Comparison of ENCODE assay signal across 20 cellular contexts in genomic region chr5:112794410-112794809, GRCh38. TPM values are rescaled to one million over a fixed set of nuclear protein-coding genes. Genes with fewer than 3 reads are reported as not detected.
A peak's percentile ranks its signal among the peaks of the same experiment; 100 is the strongest.
DNase-seq lines count a peak whose midpoint lies in the region; ATAC-seq, FAIRE-seq and TF ChIP-seq lines count a peak whose summit lies in the region.
"Had no signal": no experiment of that assay in that cellular context is flagged by ENCODE, and none has a peak within 500 bp of the region (broad histone marks: within the 10 kb centered on the region; RNA-seq: fewer than 3 reads in every experiment).

No MANE protein-coding gene starts in this region.

- no peaks in the 10 kb centered on the region for H3K9me3 ChIP-seq in IMR-90 (ENCODE audit: control insufficient read depth, insufficient read depth, low read length)
- no peaks in the 10 kb centered on the region for H3K9me3 ChIP-seq in H1 (ENCODE audit: insufficient read depth in 2 of 2, low read depth in 1 of 2, low read length in 1 of 2)
- H3K9me3 ChIP-seq in right cardiac atrium (ENCODE audit: control insufficient read depth, low read length): no peaks in the 10 kb centered on the region
- H3K9me3 ChIP-seq: MG63, Peyer's patch had no signal

- H2AFZ ChIP-seq in IMR-90 (replicated peaks; ENCODE audit: low read length, poor library complexity): no peak overlapping the region
- no peak overlapping the region for H2AFZ ChIP-seq in H1 (ENCODE audit: low read length)

- no peak for TF ChIP-seq POLR2A in IMR-90 (IDR thresholded peaks at IDR 0.05; ENCODE audit: low read depth, low read length)
- TF ChIP-seq POLR2A in H1 (IDR thresholded peaks at IDR 0.05; ENCODE audit: control extremely low read depth in 1 of 2, low read depth in 2 of 2, low read length in 2 of 2): no peak

- H3K4ac ChIP-seq in IMR-90 (ENCODE audit: low read depth, low read length) (no peak overlapping the region), H1 (replicated peaks; ENCODE audit: insufficient read length, low read depth, low read length) (peak overlapping the region; percentile 47)

- no peak overlapping the region for H3K4me3 Mint-ChIP-seq in stimulated activated memory B cell treated with anti-CD40 and anti-IgM and Interleukin-4, amounts not matched to agents 10 μg/mL and 1 μg/mL and 100 μg/mL, for 72 hours

- H3K27me3 Mint-ChIP-seq in stimulated activated memory B cell treated with anti-CD40 and anti-IgM and Interleukin-4, amounts not matched to agents 10 μg/mL and 1 μg/mL and 100 μg/mL, for 72 hours: no peaks in the 10 kb centered on the region

- H3K23ac ChIP-seq in IMR-90 (ENCODE audit: low read depth, low read length) (no peak overlapping the region), H1 (ENCODE audit: insufficient read length) (no peak overlapping the region)

- H4K8ac ChIP-seq in IMR-90 (ENCODE audit: low read depth in 2 of 2, low read length in 2 of 2) (no peak overlapping the region), H1 (ENCODE audit: extremely low read depth, insufficient read depth, low read length) (no peak overlapping the region)

- H3K56ac ChIP-seq in IMR-90 (ENCODE audit: extremely low read depth, insufficient read depth, low read length) (no peak overlapping the region), H1 (replicated peaks; ENCODE audit: insufficient read length, low read depth, low read length) (no peak overlapping the region)

- H3K9ac ChIP-seq in IMR-90 (ENCODE audit: low read depth, low read length) (no peak overlapping the region), H1 (replicated peaks in 1 of 4; ENCODE audit: extremely low read depth in 1 of 4, low read depth in 3 of 4, low read length in 3 of 4) (no peak overlapping the region)
- H3K9ac ChIP-seq: KMS-11 had no signal

- in situ Hi-C loops in IMR-90 (cut with MboI; ENCODE audit: low sequenced_read_pairs): no loop called here

- no TSS peak for BruUV-seq in IMR-90 (replicated peaks; lab: Mats Ljungman, UMichigan)

- H3K4me2 ChIP-seq in IMR-90 (ENCODE audit: low read depth, low read length) (no peak overlapping the region), H1 (ENCODE audit: insufficient read depth in 1 of 2, low read depth in 2 of 2, low read length in 2 of 2) (no peak overlapping the region)
- H3K4me2 ChIP-seq: KMS-11 had no signal

- H2BK5ac ChIP-seq in IMR-90 (ENCODE audit: low read depth, low read length, poor library complexity, severe bottlenecking) (no peak overlapping the region), H1 (ENCODE audit: low read depth, low read length) (peak overlapping the region; percentile 87)

- H3K27ac Mint-ChIP-seq in stimulated activated memory B cell treated with anti-CD40 and anti-IgM and Interleukin-4, amounts not matched to agents 10 μg/mL and 1 μg/mL and 100 μg/mL, for 72 hours: peak overlapping the region; percentile 64

- WGBS in IMR-90 (ENCODE audit: extremely low coverage in 2 of 2, insufficient read length in 1 of 2), 2 experiments: 89% methylated on average over 3 of the region's 4 CpGs; no CpG with 5 or more reads in 1 of the 2 experiments
- WGBS in H1 (ENCODE audit: extremely low coverage in 1 of 2, insufficient coverage in 1 of 2, insufficient read length in 1 of 2, insufficient replicate concordance in 2 of 2, low coverage in 1 of 2, low lambda C conversion rate in 2 of 2, missing lambda C conversion rate in 1 of 2), 2 experiments: 94% methylated on average over 4 of the region's 4 CpGs; no CpG with 5 or more reads in 1 of the 2 experiments
- WGBS in right cardiac atrium: 71% methylated on average over 4 of the region's 4 CpGs

- H4K5ac ChIP-seq in IMR-90 (ENCODE audit: low read depth, low read length) (no peak overlapping the region), H1 (ENCODE audit: insufficient read length, low read depth, low read length) (peak overlapping the region; percentile 3)

- H2BK15ac ChIP-seq in IMR-90 (ENCODE audit: low read depth, low read length) (no peak overlapping the region), H1 (ENCODE audit: low read length) (no peak overlapping the region)

- H3K18ac ChIP-seq in IMR-90 (ENCODE audit: low read depth, low read length): no peak overlapping the region
- peak overlapping the region; percentile 17; the same call in 1 of the 2 replicates for H3K18ac ChIP-seq in H1 (ENCODE audit: extremely low read depth, low read length)

- dilution Hi-C loops in IMR-90 (cut with HindIII; ENCODE audit: low sequenced_read_pairs, unreplicated experiment): no loop called here

- H2BK12ac ChIP-seq in H1 (ENCODE audit: low read depth, low read length): peak overlapping the region; percentile 86

- H3K36me3 Mint-ChIP-seq in stimulated activated memory B cell treated with anti-CD40 and anti-IgM and Interleukin-4, amounts not matched to agents 10 μg/mL and 1 μg/mL and 100 μg/mL, for 72 hours: peaks cover 36% of the 10 kb centered on the region

- H3K79me1 ChIP-seq in IMR-90 (ENCODE audit: low read depth in 1 of 2, low read length in 2 of 2) (peaks cover 3 to 4% of the 10 kb centered on the region in 2 experiments; a peak in 3 of 4 replicates), H1 (ENCODE audit: low read depth, low read length) (no peaks in the 10 kb centered on the region)

- peaks cover 29% of the 10 kb centered on the region for H3K4me1 Mint-ChIP-seq in stimulated activated memory B cell treated with anti-CD40 and anti-IgM and Interleukin-4, amounts not matched to agents 10 μg/mL and 1 μg/mL and 100 μg/mL, for 72 hours

- ATAC-seq in IMR-90 (ENCODE audit: low read depth) (no peak), right cardiac atrium (peak; percentile 81 to 89), HG02885 (IDR thresholded peaks at IDR 0.05; ENCODE audit: poor library complexity, unreplicated experiment) (no peak), HG03108 (IDR thresholded peaks at IDR 0.05; ENCODE audit: unreplicated experiment) (no peak), esophagus mucosa (no peak)
- ATAC-seq in stimulated activated memory B cell treated with anti-CD40 and anti-IgM and Interleukin-4, amounts not matched to agents 10 μg/mL and 1 μg/mL and 100 μg/mL, for 72 hours: no peak

- H3K23me2 ChIP-seq in H1 (ENCODE audit: low read depth, low read length): no peaks in the 10 kb centered on the region

- TF ChIP-seq RAD21 in IMR-90 (IDR thresholded peaks at IDR 0.05; ENCODE audit: low read length) (no peak), H1 (IDR thresholded peaks at IDR 0.05 in 1 of 2, conservative IDR thresholded peaks at IDR 0.05 in 1 of 2; ENCODE audit: low read depth in 2 of 2, low read length in 2 of 2) (no peak)

- DNase-seq in IMR-90 (no peak), H1 (ENCODE audit: low read depth in 1 of 2, low spot score in 2 of 2) (no peak), right cardiac atrium (peak; percentile 18 to 61 (median 56)), GM19240 (ENCODE audit: insufficient read length, low spot score) (no peak)
- DNase-seq: DMS 273 treated with DMSO at 0.1 percent for 48 hours, EL, HCEC 1CT, MG63, NCI-H1092 treated with DMSO at 0.1 percent for 48 hours, NCI-H1694 treated with DMSO at 0.1 percent for 48 hours, NCI-H446, NCI-H774, Peyer's patch, SHP77 treated with DMSO at 0.1 percent for 48 hours had no signal

- no peak overlapping the region for H3K27ac ChIP-seq in IMR-90 (ENCODE audit: insufficient read depth, low read length)
- H3K27ac ChIP-seq in H1 (ENCODE audit: low read depth, low read length): peak overlapping the region; percentile 53; the same call in 1 of the 2 replicates
- H3K27ac ChIP-seq in right cardiac atrium (ENCODE audit: low read length): peak overlapping the region; percentile 37
- H3K27ac ChIP-seq: HL-60, KMS-11, Peyer's patch had no signal

- H3K14ac ChIP-seq in IMR-90 (replicated peaks; ENCODE audit: low read depth, low read length) (no peak overlapping the region), H1 (ENCODE audit: insufficient read length) (no peak overlapping the region)

- H3K4me3 ChIP-seq in IMR-90 (ENCODE audit: insufficient read depth, low read depth, low read length): no peak overlapping the region
- H3K4me3 ChIP-seq in H1 (ENCODE audit: extremely low read depth in 1 of 4, insufficient read depth in 2 of 4, low read depth in 3 of 4, low read length in 4 of 4): no peak overlapping the region
- no peak overlapping the region for H3K4me3 ChIP-seq in right cardiac atrium (ENCODE audit: low read length)
- H3K4me3 ChIP-seq: MG63, Peyer's patch had no signal

- POLR2A ChIA-PET in IMR-90 (lab: Charles Lee; ENCODE audit: unreplicated experiment): no interaction called here
- POLR2A ChIA-PET in H1 (lab: Charles Lee; ENCODE audit: partially characterized antibody): no interaction called here

- no peak overlapping the region for H4K91ac ChIP-seq in IMR-90 (ENCODE audit: insufficient read depth, low read depth, low read length)
- peak overlapping the region; percentile 98 for H4K91ac ChIP-seq in H1 (replicated peaks; ENCODE audit: insufficient read length, low read length)

- no peak for TF ChIP-seq EP300 in H1 (IDR thresholded peaks at IDR 0.05; ENCODE audit: borderline replicate concordance in 1 of 2, low read depth in 2 of 2, low read length in 2 of 2)

- no peaks in the 10 kb centered on the region; the same call in 1 of the 2 replicates for H3K9me1 ChIP-seq in IMR-90 (ENCODE audit: insufficient read depth, low read length)

- H2AK5ac ChIP-seq in IMR-90 (ENCODE audit: low read depth, low read length) (peak overlapping the region; percentile 14; the same call in 1 of the 2 replicates), H1 (ENCODE audit: low read depth, low read length) (peak overlapping the region; percentile 84)

- H2BK20ac ChIP-seq in IMR-90 (ENCODE audit: low read depth, low read length): no peak overlapping the region
- H2BK20ac ChIP-seq in H1 (ENCODE audit: low read length): peak overlapping the region; percentile 27

- no peaks in the 10 kb centered on the region for H3K79me2 ChIP-seq in H1 (ENCODE audit: control insufficient read depth in 1 of 2, insufficient read depth in 2 of 2, low read length in 2 of 2)

- intact Hi-C loops in IMR-90 (cut with micrococcal nuclease) (no loop called here), right cardiac atrium (cut with DNase I) (no loop called here)

- FAIRE-seq in H1 (lab: Jason Lieb, UNC): no peak

- H3K4me1 ChIP-seq in IMR-90 (ENCODE audit: control insufficient read depth, insufficient read depth, low read length) (peaks cover 1% of the 10 kb centered on the region; the same call in 1 of the 2 replicates), H1 (replicated peaks in 1 of 4; ENCODE audit: control insufficient read depth in 3 of 4, insufficient read depth in 4 of 4, low read length in 3 of 4) (peaks cover 2 to 16% (median 11%) of the 10 kb centered on the region in 4 experiments; a peak in 5 of 7 replicates), right cardiac atrium (ENCODE audit: control insufficient read depth, insufficient read depth, low read length) (peaks cover 4% of the 10 kb centered on the region)
- H3K4me1 ChIP-seq: Peyer's patch had no signal

- H3K9me3 Mint-ChIP-seq in stimulated activated memory B cell treated with anti-CD40 and anti-IgM and Interleukin-4, amounts not matched to agents 10 μg/mL and 1 μg/mL and 100 μg/mL, for 72 hours: no peaks in the 10 kb centered on the region

- H4K20me1 ChIP-seq in IMR-90 (ENCODE audit: insufficient read depth, low read length) (no peaks in the 10 kb centered on the region), H1 (replicated peaks in 1 of 2; ENCODE audit: control insufficient read depth in 1 of 2, insufficient read depth in 2 of 2, low read length in 2 of 2) (no peaks in the 10 kb centered on the region)

- H2AK9ac ChIP-seq in IMR-90 (replicated peaks; ENCODE audit: low read depth, low read length, poor library complexity): no peak overlapping the region

- CTCF ChIA-PET in IMR-90 (lab: Yijun Ruan, JAX) (no interaction called here), H1 (lab: Charles Lee; ENCODE audit: partially characterized antibody) (interaction anchor here (0.6 to 1.3 kb wide), 3 partner anchors 52 to 138 kb away, joined by 3 read pairs; no protein-coding TSS in a partner anchor)

- H2BK120ac ChIP-seq in IMR-90 (ENCODE audit: low read depth, low read length): no peak overlapping the region
- peak overlapping the region; percentile 99 for H2BK120ac ChIP-seq in H1 (replicated peaks; ENCODE audit: low read depth, low read length)

- TF ChIP-seq CTCF in IMR-90 (conservative IDR thresholded peaks at IDR 0.05; ENCODE audit: low read depth, low read length): no peak
- no peak for TF ChIP-seq CTCF in H1 (IDR thresholded peaks at IDR 0.05; ENCODE audit: control extremely low read depth in 1 of 3, insufficient read depth in 1 of 3, low read depth in 1 of 3, low read length in 3 of 3)

- H3K36me3 ChIP-seq in IMR-90 (ENCODE audit: control insufficient read depth, insufficient read depth, low read length): peaks cover 13% of the 10 kb centered on the region
- peaks cover 0 to 8% (median under 1%) of the 10 kb centered on the region in 4 experiments; a peak in 3 of 8 replicates for H3K36me3 ChIP-seq in H1 (ENCODE audit: control insufficient read depth in 2 of 4, insufficient read depth in 4 of 4, low read length in 3 of 4)

- H3K27me3 ChIP-seq in IMR-90 (ENCODE audit: control insufficient read depth, insufficient read depth, low read length) (no peaks in the 10 kb centered on the region), H1 (replicated peaks in 1 of 4; ENCODE audit: control insufficient read depth in 3 of 4, extremely low read depth in 1 of 4, insufficient read depth in 3 of 4, low read length in 3 of 4) (no peaks in the 10 kb centered on the region), right cardiac atrium (ENCODE audit: control insufficient read depth, insufficient read depth) (no peaks in the 10 kb centered on the region)
- H3K27me3 ChIP-seq: MG63, Peyer's patch had no signal

RNA-seq across cellular contexts. Expression of gene APC, which starts 56.7 kb away (rescaled TPM):
- total RNA-seq in IMR-90 (2012; rRNA removed) (58.4 and 76.1 TPM in 2 replicates), right cardiac atrium (10 to 100 TPM; 41.2 to 46.3 (median 41.8) TPM), esophagus mucosa (27.3 TPM)
- polyA plus RNA-seq in IMR-90 (2012; rRNA removed) (7.3 and 9.4 TPM in 2 replicates), H1 (2011; rRNA removed) (6.8 and 7.0 TPM in 2 replicates), right cardiac atrium (5.4 TPM)
- 2.5 and 3.6 TPM in 2 replicates for polyA plus RNA-seq in IMR-90 (2012; cell fraction: cytosol; rRNA removed)
- polyA plus RNA-seq in IMR-90 (2012; cell fraction: nucleus; rRNA removed; ENCODE audit: low replicate concordance): 5.6 and 10.5 TPM in 2 replicates
- 41.9 and 44.0 TPM in 2 replicates for total RNA-seq in H1 (2021; fragmentation: NEBNext Ultra II Directional; extraction: Animal tissue kit (Norgen Biotek cat#: 25700))
- 8.1 TPM for polyA plus RNA-seq in H1 (2011; cell fraction: cytosol; rRNA removed)
- polyA plus RNA-seq in H1 (2011; cell fraction: nucleus; rRNA removed): 16.8 TPM
- 8.9 to 13.5 TPM (median 10.8 TPM) in 4 replicates for polyA plus RNA-seq in H1 (2012, experiment 1 of 2)
- 0.73 TPM for polyA plus RNA-seq in H1 (2012, experiment 2 of 2)
- polyA plus RNA-seq in H1 (2013, experiment 1 of 2): 21.4 TPM
- 20.6 TPM for polyA plus RNA-seq in H1 (2013, experiment 2 of 2)
- polyA minus RNA-seq in H1 (2011; rRNA and poly(A)+ RNA removed): 38.3 and 50.9 TPM in 2 replicates
- 30.4 TPM for polyA minus RNA-seq in H1 (2011; cell fraction: cytosol; rRNA and poly(A)+ RNA removed)
- 120 TPM for polyA minus RNA-seq in H1 (2011; cell fraction: nucleus; rRNA and poly(A)+ RNA removed)

Comparison
In these comparisons a context has a peak if more than half of its experiments do, and no peak if none do; other contexts are left out.
1. ATAC-seq: peak in right cardiac atrium (2 of 2); none in IMR-90 (single experiment), stimulated activated memory B cell treated with anti-CD40 and anti-IgM and Interleukin-4, amounts not matched to agents 10 μg/mL and 1 μg/mL and 100 μg/mL, for 72 hours (single experiment), HG02885 (single experiment), HG03108 (single experiment) and esophagus mucosa (single experiment).
2. DNase-seq: peak in right cardiac atrium (3 of 3); none in IMR-90 (single experiment), H1 (0 of 2) and GM19240 (single experiment).